In genomic region chr9:7316458-7316795, GRCh38 we compare ENCODE assay signal across 1 cellular context.
TF ChIP-seq lines count a peak whose summit lies in the region.

No MANE protein-coding gene starts in this region.

TF ChIP-seq in H1, 55 proteins besides CTCF, POLR2A, EP300 and RAD21:
- TF ChIP-seq BACH1 (IDR thresholded peaks at IDR 0.05; ENCODE audit: low read length), result no peak
- no peak for TF ChIP-seq YY1 (IDR thresholded peaks at IDR 0.05; ENCODE audit: low read depth, low read length)
- TF ChIP-seq SAP30 (IDR thresholded peaks at IDR 0.05; ENCODE audit: insufficient read depth, insufficient replicate concordance, low read length), result no peak
- no peak for TF ChIP-seq JUND (IDR thresholded peaks at IDR 0.05; ENCODE audit: low read length)
- TF ChIP-seq PHF8 (conservative IDR thresholded peaks at IDR 0.05; ENCODE audit: low read depth, low read length), result no peak
- no peak for TF ChIP-seq SP2 (IDR thresholded peaks at IDR 0.05; ENCODE audit: low read length)
- no peak for TF ChIP-seq ASH2L (IDR thresholded peaks at IDR 0.05; ENCODE audit: low read length)
- TF ChIP-seq CEBPB (IDR thresholded peaks at IDR 0.05; ENCODE audit: low read depth, low read length), result no peak
